ENCODE assay signal across 12 cellular contexts in the genomic region with DNA sequence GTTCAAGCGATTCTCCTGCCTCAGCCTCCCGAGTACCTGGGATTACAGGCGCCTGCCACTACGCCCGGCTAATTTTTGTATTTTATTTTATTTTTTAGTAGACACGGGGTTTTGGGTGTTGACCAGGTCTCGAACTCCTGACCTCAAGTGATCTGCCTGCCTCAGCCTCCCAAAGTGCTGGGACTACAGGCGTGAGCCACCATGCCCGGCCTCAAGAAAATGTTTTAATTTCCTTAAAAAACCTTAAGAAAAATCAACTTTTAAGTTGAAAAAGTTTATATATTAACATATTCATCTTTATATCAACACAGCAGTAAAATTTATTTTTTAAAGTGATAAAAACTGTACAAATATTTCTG. TPM values are rescaled to one million over a fixed set of nuclear protein-coding genes. Genes with fewer than 3 reads are reported as not detected.
DNase-seq lines count a peak whose midpoint lies in the region; ATAC-seq, FAIRE-seq and TF ChIP-seq lines count a peak whose summit lies in the region.
"Not testable (repeated sequence)": the region's sequence is repeated elsewhere in the genome, so short reads cannot be mapped to it uniquely, and the experiment has no call there.
"Had no signal": no experiment of that assay in that cellular context is flagged by ENCODE, and none has a peak within 500 bp of the region (broad histone marks: within the 10 kb centered on the region; RNA-seq: fewer than 3 reads in every experiment).

No MANE protein-coding gene starts in this region.

- not testable (repeated sequence) for H3K79me1 ChIP-seq in H1 (ENCODE audit: low read depth, low read length); neuronal stem cell (ENCODE audit: low read depth, low read length)

- not testable (repeated sequence) for H2BK20ac ChIP-seq in H1 (ENCODE audit: low read length)

- not testable (repeated sequence) for H4K5ac ChIP-seq in H1 (ENCODE audit: insufficient read length, low read depth, low read length)

- H3K4me2 ChIP-seq in BLaER1 (peak overlapping the region; percentile 71), H1 (ENCODE audit: insufficient read depth in 1 of 2, low read depth in 2 of 2, low read length in 2 of 2) (peak overlapping the region; percentile 23 to 63; a peak in 3 of 4 replicates)
- not testable (repeated sequence) for H3K4me2 ChIP-seq in neuronal stem cell (ENCODE audit: insufficient read depth, low read length, poor library complexity, severe bottlenecking)

- H3K23ac ChIP-seq in H1 (ENCODE audit: insufficient read length); neuronal stem cell (ENCODE audit: low read depth, low read length, poor library complexity): not testable (repeated sequence)

- not testable (repeated sequence) for H3K36me3 ChIP-seq in BLaER1; SK-N-MC (ENCODE audit: insufficient read depth, low read length); H1 (ENCODE audit: control insufficient read depth in 2 of 4, insufficient read depth in 4 of 4, low read length in 3 of 4); thoracic aorta
- H3K36me3 ChIP-seq in HUES48 (ENCODE audit: control insufficient read depth, insufficient read depth, low read length): peaks cover 15% of the 10 kb centered on the region
- peaks cover 10 to 21% of the 10 kb centered on the region in 2 donors for H3K36me3 ChIP-seq in neuronal stem cell (replicated peaks in 1 of 2; ENCODE audit: control insufficient read depth in 2 of 2, insufficient read depth in 2 of 2, low read length in 2 of 2)

- H3K9ac ChIP-seq in BLaER1: peak overlapping the region; percentile 53; the same call in 1 of the 2 replicates
- H3K9ac ChIP-seq in HUES48 (ENCODE audit: low read depth, low read length); H1 (replicated peaks in 1 of 4; ENCODE audit: extremely low read depth in 1 of 4, low read depth in 3 of 4, low read length in 3 of 4); neuronal stem cell (ENCODE audit: low read depth, low read length, poor library complexity): not testable (repeated sequence)
- peak overlapping the region; percentile 41 for H3K9ac ChIP-seq in SK-N-MC (ENCODE audit: insufficient read length)

- not testable (repeated sequence) for H3K79me2 ChIP-seq in H1 (ENCODE audit: control insufficient read depth in 1 of 2, insufficient read depth in 2 of 2, low read length in 2 of 2)

- not testable (repeated sequence) for H3K27me3 ChIP-seq in BLaER1; HUES48 (ENCODE audit: control insufficient read depth, insufficient read depth, low read length); H1 (replicated peaks in 1 of 4; ENCODE audit: control insufficient read depth in 3 of 4, extremely low read depth in 1 of 4, insufficient read depth in 3 of 4, low read length in 3 of 4); thoracic aorta (replicated peaks; ENCODE audit: insufficient read depth)
- H3K27me3 ChIP-seq in neuronal stem cell (ENCODE audit: control insufficient read depth in 3 of 3, insufficient read depth in 3 of 3, low read depth in 1 of 3, low read length in 3 of 3): peaks cover 0 to 10% (median 0%) of the 10 kb centered on the region in 3 experiments

- not testable (repeated sequence) for H3K56ac ChIP-seq in H1 (replicated peaks; ENCODE audit: insufficient read length, low read depth, low read length)

- H3K14ac ChIP-seq in H1 (ENCODE audit: insufficient read length); neuronal stem cell (ENCODE audit: low read length): not testable (repeated sequence)

- TF ChIP-seq EP300 in H1 (IDR thresholded peaks at IDR 0.05; ENCODE audit: borderline replicate concordance in 1 of 2, low read depth in 2 of 2, low read length in 2 of 2): not testable (repeated sequence)

- H3K4me3 ChIP-seq in BLaER1 (peak overlapping the region; percentile 89), HUES48 (ENCODE audit: low read depth, low read length) (peak overlapping the region; percentile 43; the same call in 1 of the 2 replicates), SK-N-MC (peak overlapping the region; percentile 57), H1 (ENCODE audit: extremely low read depth in 1 of 4, insufficient read depth in 2 of 4, low read depth in 3 of 4, low read length in 4 of 4) (peak overlapping the region in 2 of 4 experiments; percentile 92 to 97; a peak in 2 of 8 replicates), neuronal stem cell (ENCODE audit: low read length in 2 of 2) (peak overlapping the region in 1 of 2 donors; percentile 98), thoracic aorta (peak overlapping the region; percentile 99)

- not testable (repeated sequence) for H2BK120ac ChIP-seq in H1 (replicated peaks; ENCODE audit: low read depth, low read length); neuronal stem cell (ENCODE audit: low read depth, low read length)

- H4K20me1 ChIP-seq in BLaER1; H1 (replicated peaks in 1 of 2; ENCODE audit: control insufficient read depth in 1 of 2, insufficient read depth in 2 of 2, low read length in 2 of 2): not testable (repeated sequence)

- not testable (repeated sequence) for ATAC-seq in thoracic aorta (ENCODE audit: insufficient number of reproducible peaks, low FRiP score, low read depth)

- H2BK12ac ChIP-seq in H1 (ENCODE audit: low read depth, low read length); neuronal stem cell (ENCODE audit: low read length): not testable (repeated sequence)

- H3K27me3 Mint-ChIP-seq in activated naive CD4-positive, alpha-beta T cell treated with anti-CD3 and anti-CD28 coated beads, Interleukin-2, amount 50 U/mL, for 24 hours: not testable (repeated sequence)

- H3K9me3 Mint-ChIP-seq in activated naive CD4-positive, alpha-beta T cell treated with anti-CD3 and anti-CD28 coated beads, Interleukin-2, amount 50 U/mL, for 24 hours: not testable (repeated sequence)

- peaks cover 48% of the 10 kb centered on the region for H3K4me1 ChIP-seq in BLaER1
- H3K4me1 ChIP-seq in HUES48 (ENCODE audit: control insufficient read depth, insufficient read depth, low read length); H1 (replicated peaks in 1 of 4; ENCODE audit: control insufficient read depth in 3 of 4, insufficient read depth in 4 of 4, low read length in 3 of 4); neuronal stem cell (ENCODE audit: control insufficient read depth in 2 of 2, insufficient read depth in 1 of 2, low read depth in 1 of 2, low read length in 2 of 2); thoracic aorta (ENCODE audit: control insufficient read depth in 1 of 2, low read depth in 2 of 2): not testable (repeated sequence)

- H3K27ac ChIP-seq in BLaER1 (peak overlapping the region; percentile 79), HUES48 (ENCODE audit: low read depth, low read length) (peak overlapping the region; percentile 21), thoracic aorta (peak overlapping the region in 1 of 2 donors; percentile 33)
- H3K27ac ChIP-seq in SK-N-MC; H1 (ENCODE audit: low read depth, low read length); neuronal stem cell (replicated peaks; ENCODE audit: low read length): not testable (repeated sequence)

- H3K23me2 ChIP-seq in H1 (ENCODE audit: low read depth, low read length): not testable (repeated sequence)

- CTCF ChIA-PET in H1 (lab: Charles Lee; ENCODE audit: partially characterized antibody): not testable (repeated sequence)

- H2AK5ac ChIP-seq in H1 (ENCODE audit: low read depth, low read length); neuronal stem cell (ENCODE audit: low read depth, low read length): not testable (repeated sequence)

- not testable (repeated sequence) for TF ChIP-seq POLR2A in H1 (IDR thresholded peaks at IDR 0.05; ENCODE audit: control extremely low read depth in 1 of 2, low read depth in 2 of 2, low read length in 2 of 2)

- not testable (repeated sequence) for H3K18ac ChIP-seq in H1 (ENCODE audit: extremely low read depth, low read length); neuronal stem cell (ENCODE audit: low read length)

- TF ChIP-seq RAD21 in H1 (IDR thresholded peaks at IDR 0.05 in 1 of 2, conservative IDR thresholded peaks at IDR 0.05 in 1 of 2; ENCODE audit: low read depth in 2 of 2, low read length in 2 of 2): not testable (repeated sequence)

- H3K9me3 ChIP-seq in BLaER1; HUES48 (ENCODE audit: control insufficient read depth, insufficient read depth, low read length); SK-N-MC (ENCODE audit: low read depth, low read length); H1 (ENCODE audit: insufficient read depth in 2 of 2, low read depth in 1 of 2, low read length in 1 of 2); neuronal stem cell (replicated peaks in 1 of 2; ENCODE audit: control insufficient read depth in 2 of 2, insufficient read depth in 1 of 2, low read depth in 1 of 2, low read length in 2 of 2); thoracic aorta: not testable (repeated sequence)

- not testable (repeated sequence) for FAIRE-seq in H1 (lab: Jason Lieb, UNC)
- FAIRE-seq in islet of Langerhans (lab: Jason Lieb, UNC): peak; percentile 33

- not testable (repeated sequence) for H3K36me3 Mint-ChIP-seq in activated naive CD4-positive, alpha-beta T cell treated with anti-CD3 and anti-CD28 coated beads, Interleukin-2, amount 50 U/mL, for 24 hours

- H4K91ac ChIP-seq in H1 (replicated peaks; ENCODE audit: insufficient read length, low read length); neuronal stem cell (ENCODE audit: low read depth, low read length, poor library complexity): not testable (repeated sequence)

- peaks cover 20% of the 10 kb centered on the region for H3K4me1 Mint-ChIP-seq in activated naive CD4-positive, alpha-beta T cell treated with anti-CD3 and anti-CD28 coated beads, Interleukin-2, amount 50 U/mL, for 24 hours

- 90% methylated on average over 9 of the region's 9 CpGs; no CpG with 5 or more reads in 1 of the 2 experiments for WGBS in H1 (ENCODE audit: extremely low coverage in 1 of 2, insufficient coverage in 1 of 2, insufficient read length in 1 of 2, insufficient replicate concordance in 2 of 2, low coverage in 1 of 2, low lambda C conversion rate in 2 of 2, missing lambda C conversion rate in 1 of 2), 2 experiments
- no CpG with 5 or more reads among the region's 9 CpGs for WGBS in neuronal stem cell (ENCODE audit: extremely low coverage in 2 of 2, insufficient read length in 2 of 2, insufficient replicate concordance in 1 of 2), 2 donors

- not testable (repeated sequence) for H2BK5ac ChIP-seq in H1 (ENCODE audit: low read depth, low read length); neuronal stem cell (ENCODE audit: low read length)

- not testable (repeated sequence) for H4K8ac ChIP-seq in H1 (ENCODE audit: extremely low read depth, insufficient read depth, low read length); neuronal stem cell (ENCODE audit: low read depth, low read length)

- TF ChIP-seq CTCF in H1 (IDR thresholded peaks at IDR 0.05; ENCODE audit: control extremely low read depth in 1 of 3, insufficient read depth in 1 of 3, low read depth in 1 of 3, low read length in 3 of 3); thoracic aorta (IDR thresholded peaks at IDR 0.05): not testable (repeated sequence)

- peak overlapping the region; percentile 51 for H3K27ac Mint-ChIP-seq in activated naive CD4-positive, alpha-beta T cell treated with anti-CD3 and anti-CD28 coated beads, Interleukin-2, amount 50 U/mL, for 24 hours

- peak overlapping the region; percentile 95 for H3K4me3 Mint-ChIP-seq in activated naive CD4-positive, alpha-beta T cell treated with anti-CD3 and anti-CD28 coated beads, Interleukin-2, amount 50 U/mL, for 24 hours

- H3K4ac ChIP-seq in H1 (replicated peaks; ENCODE audit: insufficient read length, low read depth, low read length); neuronal stem cell (ENCODE audit: low read length): not testable (repeated sequence)

- DNase-seq in SK-N-MC (ENCODE audit: low read depth, low spot score); H1 (ENCODE audit: low read depth in 1 of 2, low spot score in 2 of 2); neuronal stem cell (ENCODE audit: low spot score); thoracic aorta (ENCODE audit: low spot score): not testable (repeated sequence)

- POLR2A ChIA-PET in H1 (lab: Charles Lee; ENCODE audit: partially characterized antibody): not testable (repeated sequence)

- not testable (repeated sequence) for H2AFZ ChIP-seq in H1 (ENCODE audit: low read length)
- H2AFZ ChIP-seq in neuronal stem cell (ENCODE audit: low read length): peak overlapping the region; percentile 97

- not testable (repeated sequence) for H2BK15ac ChIP-seq in H1 (ENCODE audit: low read length); neuronal stem cell (ENCODE audit: low read length)

RNA-seq across cellular contexts. Expression of gene DHODH, which starts 0.5 kb away (rescaled TPM):
- 15.3 and 19.4 TPM in 2 replicates for total RNA-seq in H1 (2021; fragmentation: NEBNext Ultra II Directional; extraction: Animal tissue kit (Norgen Biotek cat#: 25700))
- polyA plus RNA-seq in H1 (2011; rRNA removed): 9.1 and 9.7 TPM in 2 replicates
- polyA plus RNA-seq in H1 (2011; cell fraction: cytosol; rRNA removed): 11.3 TPM
- 12.5 TPM for polyA plus RNA-seq in H1 (2011; cell fraction: nucleus; rRNA removed)
- 11.1 to 15.3 TPM (median 13.9 TPM) in 4 replicates for polyA plus RNA-seq in H1 (2012, experiment 1 of 2)
- 6.3 TPM for polyA plus RNA-seq in H1 (2012, experiment 2 of 2)
- polyA plus RNA-seq in H1 (2013, experiment 1 of 2): 9.7 TPM
- 11.7 TPM for polyA plus RNA-seq in H1 (2013, experiment 2 of 2)
- polyA minus RNA-seq in H1 (2011; rRNA and poly(A)+ RNA removed): 6.5 and 6.7 TPM in 2 replicates
- polyA minus RNA-seq in H1 (2011; cell fraction: cytosol; rRNA and poly(A)+ RNA removed): 8.1 TPM
- polyA minus RNA-seq in H1 (2011; cell fraction: nucleus; rRNA and poly(A)+ RNA removed): 8.6 TPM
- polyA plus RNA-seq in neuronal stem cell (2013, experiment 1 of 2): 9.3 TPM
- polyA plus RNA-seq in neuronal stem cell (2013, experiment 2 of 2): 9.6 TPM
- total RNA-seq in thoracic aorta: 10 to 100 TPM in 1 of 2 donors, 1 to 10 TPM in 1; 4.7 to 11.1 TPM

RNA-seq across cellular contexts. Expression of gene PKD1L3, which starts 7.8 kb away (rescaled TPM):
- not detected in 2 replicates for total RNA-seq in H1 (2021; fragmentation: NEBNext Ultra II Directional; extraction: Animal tissue kit (Norgen Biotek cat#: 25700))
- 0.02 TPM in 1 of 2 replicates, not detected in the other for polyA plus RNA-seq in H1 (2011; rRNA removed)
- polyA plus RNA-seq in H1 (2011; cell fraction: cytosol; rRNA removed): 0.01 TPM
- 0.01 TPM for polyA plus RNA-seq in H1 (2011; cell fraction: nucleus; rRNA removed)
- not detected in 4 replicates for polyA plus RNA-seq in H1 (2012, experiment 1 of 2)
- not detected for polyA plus RNA-seq in H1 (2012, experiment 2 of 2)
- polyA plus RNA-seq in H1 (2013, experiment 1 of 2): not detected
- polyA plus RNA-seq in H1 (2013, experiment 2 of 2): under 0.01 TPM
- polyA minus RNA-seq in H1 (2011; rRNA and poly(A)+ RNA removed): 0.10 TPM in 1 of 2 replicates, not detected in the other
- not detected for polyA minus RNA-seq in H1 (2011; cell fraction: cytosol; rRNA and poly(A)+ RNA removed)
- polyA minus RNA-seq in H1 (2011; cell fraction: nucleus; rRNA and poly(A)+ RNA removed): not detected
- polyA plus RNA-seq in neuronal stem cell (2013, experiment 1 of 2): 0.01 TPM
- under 0.01 TPM for polyA plus RNA-seq in neuronal stem cell (2013, experiment 2 of 2)
- total RNA-seq in thoracic aorta: 1 to 10 TPM in 1 of 2 donors, under 1 TPM in 1; 0.35 to 1.1 TPM
- polyA plus RNA-seq: BJ had no signal

RNA-seq across cellular contexts. Expression of gene HP, which starts 46.3 kb away (rescaled TPM):
- not detected in 2 replicates for total RNA-seq in H1 (2021; fragmentation: NEBNext Ultra II Directional; extraction: Animal tissue kit (Norgen Biotek cat#: 25700))
- polyA plus RNA-seq in H1 (2011; rRNA removed): not detected in 2 replicates
- 0.08 TPM for polyA plus RNA-seq in H1 (2011; cell fraction: cytosol; rRNA removed)
- not detected for polyA plus RNA-seq in H1 (2011; cell fraction: nucleus; rRNA removed)
- polyA plus RNA-seq in H1 (2012, experiment 1 of 2): 0.19 TPM in 1 of 4 replicates, not detected in the others
- not detected for polyA plus RNA-seq in H1 (2012, experiment 2 of 2)
- polyA plus RNA-seq in H1 (2013, experiment 1 of 2): not detected
- polyA plus RNA-seq in H1 (2013, experiment 2 of 2): not detected
- polyA minus RNA-seq in H1 (2011; rRNA and poly(A)+ RNA removed): not detected in 2 replicates
- polyA minus RNA-seq in H1 (2011; cell fraction: cytosol; rRNA and poly(A)+ RNA removed): not detected
- not detected for polyA minus RNA-seq in H1 (2011; cell fraction: nucleus; rRNA and poly(A)+ RNA removed)
- polyA plus RNA-seq in neuronal stem cell (2013, experiment 1 of 2): 0.04 TPM
- not detected for polyA plus RNA-seq in neuronal stem cell (2013, experiment 2 of 2)
- 10 to 100 TPM in 1 of 2 donors, 1 to 10 TPM in 1; 5.7 to 10.8 TPM for total RNA-seq in thoracic aorta
- total RNA-seq: dermis blood vessel endothelial cell had no signal
- polyA plus RNA-seq: BJ had no signal

RNA-seq across cellular contexts. Expression of gene HPR, which starts 55.0 kb away (rescaled TPM):
- not detected in 2 replicates for total RNA-seq in H1 (2021; fragmentation: NEBNext Ultra II Directional; extraction: Animal tissue kit (Norgen Biotek cat#: 25700))
- polyA plus RNA-seq in H1 (2011; rRNA removed): 0.14 and 0.24 TPM in 2 replicates
- 0.10 TPM for polyA plus RNA-seq in H1 (2011; cell fraction: cytosol; rRNA removed)
- polyA plus RNA-seq in H1 (2011; cell fraction: nucleus; rRNA removed): not detected
- 0.17 TPM in 1 of 4 replicates, not detected in the others for polyA plus RNA-seq in H1 (2012, experiment 1 of 2)
- polyA plus RNA-seq in H1 (2012, experiment 2 of 2): not detected
- polyA plus RNA-seq in H1 (2013, experiment 1 of 2): not detected
- polyA plus RNA-seq in H1 (2013, experiment 2 of 2): not detected
- not detected in 2 replicates for polyA minus RNA-seq in H1 (2011; rRNA and poly(A)+ RNA removed)
- not detected for polyA minus RNA-seq in H1 (2011; cell fraction: cytosol; rRNA and poly(A)+ RNA removed)
- not detected for polyA minus RNA-seq in H1 (2011; cell fraction: nucleus; rRNA and poly(A)+ RNA removed)
- polyA plus RNA-seq in neuronal stem cell (2013, experiment 1 of 2): 0.04 TPM
- 0.04 TPM for polyA plus RNA-seq in neuronal stem cell (2013, experiment 2 of 2)
- 1 to 10 TPM in 1 of 2 donors, not detected in 1; 2.0 TPM for total RNA-seq in thoracic aorta
- total RNA-seq: dermis blood vessel endothelial cell, lung microvascular endothelial cell, urinary bladder had no signal
- polyA plus RNA-seq: BJ had no signal
